In genomic region chr9:90979138-90979551, GRCh38 we compare ENCODE assay signal across 20 cellular contexts.
DNase-seq lines count a peak whose midpoint lies in the region; ATAC-seq, FAIRE-seq and TF ChIP-seq lines count a peak whose summit lies in the region.
"Had no signal": no experiment of that assay in that cellular context is flagged by ENCODE, and none has a peak within 500 bp of the region (broad histone marks: within the 10 kb centered on the region; RNA-seq: fewer than 3 reads in every experiment).

No MANE protein-coding gene starts in this region.

- H2BK15ac ChIP-seq in H1 (ENCODE audit: low read length), result peak overlapping the region; percentile 11; the same call in 1 of the 2 replicates

- peak overlapping the region in 8 of 11 experiments; percentile 41 to 99 (median 99); a peak in 16 of 22 replicates for H3K27ac ChIP-seq in BLaER1 treated with 17β-estradiol and CSF1 and Interleukin-3, amounts not matched to agents 10 nM and 100 nM
- H3K27ac ChIP-seq in PC-3 (ENCODE audit: low read length), result peak overlapping the region; percentile 54
- H3K27ac ChIP-seq in H1 (ENCODE audit: low read depth, low read length), result no peak overlapping the region
- no peak overlapping the region for H3K27ac ChIP-seq in osteoblast (ENCODE audit: low read depth, low read length)
- H3K27ac ChIP-seq: HL-60, spleen, uterus had no signal

- no peaks in the 10 kb centered on the region for H3K36me3 ChIP-seq in BLaER1 treated with 17β-estradiol and CSF1 and Interleukin-3, amounts not matched to agents 10 nM and 100 nM
- no peaks in the 10 kb centered on the region for H3K36me3 ChIP-seq in PC-3 (ENCODE audit: low read depth, low read length)
- no peaks in the 10 kb centered on the region for H3K36me3 ChIP-seq in H1 (ENCODE audit: control insufficient read depth in 2 of 4, insufficient read depth in 4 of 4, low read length in 3 of 4)
- no peaks in the 10 kb centered on the region for H3K36me3 ChIP-seq in osteoblast (ENCODE audit: insufficient read depth, low read length)
- H3K36me3 ChIP-seq: spleen, uterus had no signal

- no peak overlapping the region for H3K4ac ChIP-seq in H1 (replicated peaks; ENCODE audit: insufficient read length, low read depth, low read length)

- peak; percentile 73 for DNase-seq in PC-3
- DNase-seq in H1 (ENCODE audit: low read depth in 1 of 2, low spot score in 2 of 2), result no peak
- DNase-seq in osteoblast (ENCODE audit: insufficient read length, low spot score, missing footprints), result no peak
- DNase-seq in DMS114 treated with DMSO at 0.1 percent for 48 hours (lab: John Stamatoyannopoulos, UW; ENCODE audit: unreplicated experiment), result no peak
- DNase-seq in NCI-H1694 treated with DMSO at 0.1 percent for 48 hours (lab: John Stamatoyannopoulos, UW), result no peak
- DNase-seq in pons (ENCODE audit: low spot score), result no peak
- DNase-seq in activated CD4-positive, alpha-beta T cell treated with anti-CD3 and anti-CD28 coated beads, Interleukin-2, amount 50 U/mL, for 4 hours, result no peak
- DNase-seq: ACHN; activated CD8-positive, alpha-beta T cell treated with anti-CD3 and anti-CD28 coated beads, Interleukin-2, amount 10 ng/mL, durations not matched to agents 7 days and 5 days; activated naive CD4-positive, alpha-beta T cell treated with anti-CD3 and anti-CD28 coated beads for 36 hours; activated T-cell treated with anti-CD3 and anti-CD28 coated beads, Interleukin-2, amount 50 U/mL, for 1 hour; aorta; left cardiac atrium; NCI-H1694; NCI-H2227 treated with DMSO at 0.1 percent for 48 hours; spleen; stimulated activated CD4-positive, alpha-beta T cell treated with anti-CD3 and anti-CD28 coated beads, Interleukin-4, amount 100 ng/mL, for 24 hours; uterus had no signal

- H3K56ac ChIP-seq in H1 (replicated peaks; ENCODE audit: insufficient read length, low read depth, low read length), result no peak overlapping the region

- TF ChIP-seq CTCF in PC-3 (conservative IDR thresholded peaks at IDR 0.05; ENCODE audit: low read depth, low read length), result no peak
- TF ChIP-seq CTCF in H1 (IDR thresholded peaks at IDR 0.05; ENCODE audit: control extremely low read depth in 1 of 3, insufficient read depth in 1 of 3, low read depth in 1 of 3, low read length in 3 of 3), result no peak
- no peak for TF ChIP-seq CTCF in osteoblast (IDR thresholded peaks at IDR 0.05; ENCODE audit: extremely low read depth, low read depth, low read length)

- H2BK20ac ChIP-seq in H1 (ENCODE audit: low read length), result no peak overlapping the region

- no TSS peak for BruUV-seq in PC-3 (replicated peaks; lab: Mats Ljungman, UMichigan)

- H3K4me3 ChIP-seq in BLaER1 treated with 17β-estradiol and CSF1 and Interleukin-3, amounts not matched to agents 10 nM and 100 nM, result no peak overlapping the region
- H3K4me3 ChIP-seq in PC-3 (ENCODE audit: low read length), result no peak overlapping the region
- no peak overlapping the region for H3K4me3 ChIP-seq in H1 (ENCODE audit: extremely low read depth in 1 of 4, insufficient read depth in 2 of 4, low read depth in 3 of 4, low read length in 4 of 4)
- H3K4me3 ChIP-seq in osteoblast (ENCODE audit: insufficient read depth, low read length), result no peak overlapping the region
- H3K4me3 ChIP-seq: spleen, uterus had no signal

- H3K9ac ChIP-seq in BLaER1 treated with 17β-estradiol and CSF1 and Interleukin-3, amounts not matched to agents 10 nM and 100 nM, result no peak overlapping the region
- H3K9ac ChIP-seq in PC-3 (ENCODE audit: low read length), result no peak overlapping the region
- H3K9ac ChIP-seq in H1 (replicated peaks in 1 of 4; ENCODE audit: extremely low read depth in 1 of 4, low read depth in 3 of 4, low read length in 3 of 4), result no peak overlapping the region

- TF ChIP-seq RAD21 in H1 (IDR thresholded peaks at IDR 0.05 in 1 of 2, conservative IDR thresholded peaks at IDR 0.05 in 1 of 2; ENCODE audit: low read depth in 2 of 2, low read length in 2 of 2), result no peak

- peak; percentile 73 for ATAC-seq in PC-3
- ATAC-seq: activated CD8-positive, alpha-beta T cell treated with anti-CD3 and anti-CD28 coated beads, Interleukin-2, amount 10 ng/mL, durations not matched to agents 7 days and 5 days; left cardiac atrium had no signal

- FAIRE-seq in H1 (lab: Jason Lieb, UNC), result no peak

- peaks cover 25 to 74% (median 64%) of the 10 kb centered on the region in 10 experiments for H3K4me1 ChIP-seq in BLaER1 treated with 17β-estradiol and CSF1 and Interleukin-3, amounts not matched to agents 10 nM and 100 nM
- peaks cover 15% of the 10 kb centered on the region; the same call in 1 of the 2 replicates for H3K4me1 ChIP-seq in PC-3 (ENCODE audit: insufficient read depth, low read length)
- peaks cover 0 to 2% (median 0%) of the 10 kb centered on the region in 4 experiments; a peak in 1 of 7 replicates for H3K4me1 ChIP-seq in H1 (replicated peaks in 1 of 4; ENCODE audit: control insufficient read depth in 3 of 4, insufficient read depth in 4 of 4, low read length in 3 of 4)
- H3K4me1 ChIP-seq in osteoblast (ENCODE audit: insufficient read depth, low read length), result peaks cover 4% of the 10 kb centered on the region
- H3K4me1 ChIP-seq: spleen, uterus had no signal

- no peak overlapping the region for H3K14ac ChIP-seq in H1 (ENCODE audit: insufficient read length)

- H3K23ac ChIP-seq in H1 (ENCODE audit: insufficient read length), result no peak overlapping the region

- no peak overlapping the region for H4K91ac ChIP-seq in H1 (replicated peaks; ENCODE audit: insufficient read length, low read length)

- H2BK120ac ChIP-seq in H1 (replicated peaks; ENCODE audit: low read depth, low read length), result no peak overlapping the region

- H3K79me2 ChIP-seq in PC-3 (ENCODE audit: low read length) (no peaks in the 10 kb centered on the region), H1 (ENCODE audit: control insufficient read depth in 1 of 2, insufficient read depth in 2 of 2, low read length in 2 of 2) (no peaks in the 10 kb centered on the region), osteoblast (ENCODE audit: insufficient read depth, low read length) (no peaks in the 10 kb centered on the region)

- no peaks in the 10 kb centered on the region for H3K23me2 ChIP-seq in H1 (ENCODE audit: low read depth, low read length)

- H2AFZ ChIP-seq in PC-3 (ENCODE audit: low read length), result peak overlapping the region; percentile 63
- H2AFZ ChIP-seq in H1 (ENCODE audit: low read length), result no peak overlapping the region
- peak overlapping the region; percentile 15 for H2AFZ ChIP-seq in osteoblast (ENCODE audit: low read length)

- H3K4me2 ChIP-seq in BLaER1 treated with 17β-estradiol and CSF1 and Interleukin-3, amounts not matched to agents 10 nM and 100 nM, result peak overlapping the region in 9 of 11 experiments; percentile 27 to 85 (median 77); a peak in 18 of 22 replicates
- H3K4me2 ChIP-seq in PC-3 (ENCODE audit: low read length), result peak overlapping the region; percentile 14; the same call in 1 of the 2 replicates
- H3K4me2 ChIP-seq in H1 (ENCODE audit: insufficient read depth in 1 of 2, low read depth in 2 of 2, low read length in 2 of 2), result no peak overlapping the region; a peak in 1 of 4 replicates
- no peak overlapping the region for H3K4me2 ChIP-seq in osteoblast (ENCODE audit: insufficient read depth, low read length)

- H4K8ac ChIP-seq in H1 (ENCODE audit: extremely low read depth, insufficient read depth, low read length), result no peak overlapping the region; the same call in 1 of the 2 replicates

- 94% methylated on average over 7 of the region's 7 CpGs; no CpG with 5 or more reads in 1 of the 2 experiments for WGBS in H1 (ENCODE audit: extremely low coverage in 1 of 2, insufficient coverage in 1 of 2, insufficient read length in 1 of 2, insufficient replicate concordance in 2 of 2, low coverage in 1 of 2, low lambda C conversion rate in 2 of 2, missing lambda C conversion rate in 1 of 2), 2 experiments

- intact Hi-C loops in PC-3 (cut with micrococcal nuclease), result no loop called here

- no peak overlapping the region for H2AK5ac ChIP-seq in H1 (ENCODE audit: low read depth, low read length)

- peaks cover 0 to 19% (median 11%) of the 10 kb centered on the region in 11 experiments; a peak in 9 of 22 replicates for H3K9me3 ChIP-seq in BLaER1 treated with 17β-estradiol and CSF1 and Interleukin-3, amounts not matched to agents 10 nM and 100 nM (replicated peaks in 1 of 11)
- H3K9me3 ChIP-seq in PC-3 (ENCODE audit: low read length), result no peaks in the 10 kb centered on the region
- no peaks in the 10 kb centered on the region for H3K9me3 ChIP-seq in H1 (ENCODE audit: insufficient read depth in 2 of 2, low read depth in 1 of 2, low read length in 1 of 2)
- no peaks in the 10 kb centered on the region for H3K9me3 ChIP-seq in osteoblast (ENCODE audit: low read depth, low read length)
- H3K9me3 ChIP-seq: spleen, uterus had no signal

- no peak overlapping the region for H4K5ac ChIP-seq in H1 (ENCODE audit: insufficient read length, low read depth, low read length)

- no peak for TF ChIP-seq POLR2A in H1 (IDR thresholded peaks at IDR 0.05; ENCODE audit: control extremely low read depth in 1 of 2, low read depth in 2 of 2, low read length in 2 of 2)

- POLR2A ChIA-PET in PC-3 (lab: Charles Lee; ENCODE audit: unreplicated experiment), result no interaction called here
- POLR2A ChIA-PET in H1 (lab: Charles Lee; ENCODE audit: partially characterized antibody), result no interaction called here

- no peak overlapping the region for H3K18ac ChIP-seq in H1 (ENCODE audit: extremely low read depth, low read length)

- TF ChIP-seq EP300 in H1 (IDR thresholded peaks at IDR 0.05; ENCODE audit: borderline replicate concordance in 1 of 2, low read depth in 2 of 2, low read length in 2 of 2), result no peak

- H3K79me1 ChIP-seq in H1 (ENCODE audit: low read depth, low read length), result no peaks in the 10 kb centered on the region

- no peak overlapping the region; the same call in 1 of the 2 replicates for H2BK5ac ChIP-seq in H1 (ENCODE audit: low read depth, low read length)

- CTCF ChIA-PET in PC-3 (lab: Charles Lee), result no interaction called here
- CTCF ChIA-PET in H1 (lab: Charles Lee; ENCODE audit: partially characterized antibody), result interaction anchor here (0.9 kb wide), 1 partner anchor 63 kb away, joined by 4 read pairs; no protein-coding TSS in a partner anchor

- H3F3A ChIP-seq in PC-3 (ENCODE audit: low read length, unreplicated experiment), result no peaks in the 10 kb centered on the region

- H3K27me3 ChIP-seq in BLaER1 treated with 17β-estradiol and CSF1 and Interleukin-3, amounts not matched to agents 10 nM and 100 nM, result no peaks in the 10 kb centered on the region
- no peaks in the 10 kb centered on the region for H3K27me3 ChIP-seq in PC-3 (ENCODE audit: low read length)
- H3K27me3 ChIP-seq in H1 (replicated peaks in 1 of 4; ENCODE audit: control insufficient read depth in 3 of 4, extremely low read depth in 1 of 4, insufficient read depth in 3 of 4, low read length in 3 of 4), result no peaks in the 10 kb centered on the region
- peaks cover 3% of the 10 kb centered on the region for H3K27me3 ChIP-seq in osteoblast (ENCODE audit: insufficient read depth, low read length)
- H3K27me3 ChIP-seq: uterus had no signal

- no peaks in the 10 kb centered on the region for H3K9me2 ChIP-seq in PC-3 (replicated peaks; ENCODE audit: low read length)

- no peak overlapping the region for H2BK12ac ChIP-seq in H1 (ENCODE audit: low read depth, low read length)

- H4K20me1 ChIP-seq in BLaER1 treated with 17β-estradiol and CSF1 and Interleukin-3, amounts not matched to agents 10 nM and 100 nM, result no peaks in the 10 kb centered on the region
- no peaks in the 10 kb centered on the region for H4K20me1 ChIP-seq in PC-3 (ENCODE audit: low read length)
- H4K20me1 ChIP-seq in H1 (replicated peaks in 1 of 2; ENCODE audit: control insufficient read depth in 1 of 2, insufficient read depth in 2 of 2, low read length in 2 of 2), result no peaks in the 10 kb centered on the region
- H4K20me1 ChIP-seq in osteoblast (ENCODE audit: insufficient read depth, low read length), result no peaks in the 10 kb centered on the region

Comparison
In these comparisons a context has a peak if more than half of its experiments do, and no peak if none do; other contexts are left out.
1. H3K27ac ChIP-seq: peak in BLaER1 treated with 17β-estradiol and CSF1 and Interleukin-3, amounts not matched to agents 10 nM and 100 nM (8 of 11) and PC-3 (single experiment); none in H1 (single experiment) and osteoblast (single experiment).
2. H3K4me2 ChIP-seq: peak in BLaER1 treated with 17β-estradiol and CSF1 and Interleukin-3, amounts not matched to agents 10 nM and 100 nM (9 of 11) and PC-3 (single experiment); none in H1 (0 of 2) and osteoblast (single experiment).